ENCODE assay signal across 27 cellular contexts in the genomic region with DNA sequence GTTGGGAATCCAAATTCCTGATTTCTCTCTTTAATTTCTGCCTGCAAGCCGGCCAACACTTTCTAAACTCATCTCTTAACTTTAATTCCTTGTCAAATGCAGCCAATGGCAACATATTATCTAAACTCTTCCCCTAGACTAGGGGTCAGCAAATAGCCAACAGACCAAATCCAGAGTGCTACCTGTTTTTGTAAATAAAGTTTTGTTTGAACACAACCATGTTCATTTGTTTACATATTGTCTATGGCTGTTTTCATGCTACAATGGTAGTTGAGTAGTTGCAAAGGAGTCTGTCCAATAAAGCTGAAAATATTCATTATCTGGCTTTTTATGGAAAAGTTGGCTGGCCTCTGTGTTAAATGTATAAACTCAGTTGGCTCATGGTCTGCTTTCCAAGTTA. TPM values are rescaled to one million over a fixed set of nuclear protein-coding genes. Genes with fewer than 3 reads are reported as not detected.
"Had no signal": no experiment of that assay in that cellular context is flagged by ENCODE, and none has a peak within 500 bp of the region (broad histone marks: within the 10 kb centered on the region; RNA-seq: fewer than 3 reads in every experiment).

No MANE protein-coding gene starts in this region.

- H3K27ac ChIP-seq: colonic mucosa, epithelial cell of prostate, esophagus squamous epithelium, gastrocnemius medialis, heart right ventricle, left lung, lower lobe of right lung had no signal

- H3K27me3 ChIP-seq: colonic mucosa, esophagus squamous epithelium, gastrocnemius medialis, heart right ventricle, left lung had no signal

- H3K4me3 ChIP-seq: colonic mucosa, esophagus squamous epithelium, gastrocnemius medialis, heart right ventricle, left lung, lower lobe of right lung had no signal

- ATAC-seq: effector memory CD8-positive, alpha-beta T cell; esophagus mucosa; gastrocnemius medialis; heart right ventricle; left cardiac atrium; left lung; left ventricle myocardium superior; lower lobe of right lung had no signal

- DNase-seq: colonic mucosa; cortex of kidney; effector CD8-positive, alpha-beta T cell; effector memory CD8-positive, alpha-beta T cell; endodermal cell; erythroblast; esophagus squamous epithelium; foreskin fibroblast; foreskin melanocyte; gastrocnemius medialis; glutamatergic neuron; head of caudate nucleus; heart right ventricle; hippocampal formation; left cardiac atrium; left lung; left ventricle myocardium superior; lower lobe of right lung; mesenchymal stem cell; midbrain had no signal

- H3K27ac Mint-ChIP-seq: dendritic cell treated with granulocyte-macrophage colony-stimulating factor and Interleukin-4, amounts not matched to agents 40 ng/mL and 50 ng/mL, for 4 days; effector memory CD8-positive, alpha-beta T cell; endodermal cell had no signal

- H3K36me3 ChIP-seq: colonic mucosa, esophagus squamous epithelium, gastrocnemius medialis, heart right ventricle, left lung, lower lobe of right lung had no signal

- H3K9me3 Mint-ChIP-seq: dendritic cell treated with granulocyte-macrophage colony-stimulating factor and Interleukin-4, amounts not matched to agents 40 ng/mL and 50 ng/mL, for 4 days; effector memory CD8-positive, alpha-beta T cell; endodermal cell had no signal

- H3K4me3 Mint-ChIP-seq: dendritic cell treated with granulocyte-macrophage colony-stimulating factor and Interleukin-4, amounts not matched to agents 40 ng/mL and 50 ng/mL, for 4 days; effector memory CD8-positive, alpha-beta T cell; endodermal cell had no signal

- H3K27me3 Mint-ChIP-seq: dendritic cell treated with granulocyte-macrophage colony-stimulating factor and Interleukin-4, amounts not matched to agents 40 ng/mL and 50 ng/mL, for 4 days had no signal

- H3K9me3 ChIP-seq: colonic mucosa, esophagus squamous epithelium, gastrocnemius medialis, heart right ventricle, left lung, lower lobe of right lung had no signal

- FAIRE-seq: endometrium, islet of Langerhans, keratinocyte had no signal

- H3K4me1 ChIP-seq: colonic mucosa, gastrocnemius medialis, heart right ventricle, left lung, lower lobe of right lung had no signal

RNA-seq across cellular contexts. Expression of gene RASSF10, which starts 37.2 kb away (rescaled TPM):
- total RNA-seq: mononuclear cell had no signal
